In the genomic region with DNA sequence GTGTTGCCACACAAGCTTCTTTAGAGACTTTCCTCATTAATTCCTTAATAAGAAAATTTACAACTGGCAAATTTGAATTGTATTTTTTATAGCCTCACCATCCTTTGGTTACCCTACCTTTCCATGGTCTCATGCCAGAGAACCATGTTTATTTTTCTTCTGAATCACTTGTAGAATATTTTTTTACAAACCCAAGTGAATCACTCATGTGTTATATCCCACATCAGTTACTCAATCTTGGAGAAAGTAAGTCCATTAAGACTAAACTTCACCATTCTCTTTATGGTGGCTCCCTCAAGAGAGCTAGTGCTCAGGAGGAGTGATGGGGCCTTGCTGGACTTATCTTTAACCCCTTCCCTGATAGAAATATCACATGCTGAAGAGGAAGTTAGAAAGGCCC, we compare ENCODE assay signal across 16 cellular contexts.
DNase-seq lines count a peak whose midpoint lies in the region; ATAC-seq and TF ChIP-seq lines count a peak whose summit lies in the region.
"Had no signal": no experiment of that assay in that cellular context is flagged by ENCODE, and none has a peak within 500 bp of the region (broad histone marks: within the 10 kb centered on the region; RNA-seq: fewer than 3 reads in every experiment).

No MANE protein-coding gene starts in this region.

- DNase-seq in AG08395 (ENCODE audit: low spot score) (peak; percentile 41), NCI-H226 (peak; percentile 73), brain microvascular endothelial cell (no peak), iris pigment epithelial cell (ENCODE audit: low read depth) (peak; percentile 89), GDM1 (lab: John Stamatoyannopoulos, UW) (no peak)
- no peak for DNase-seq in activated CD4-positive, alpha-beta T cell treated with anti-CD3 and anti-CD28 coated beads for 4 hours
- DNase-seq: cortex of kidney, DMS 273 treated with DMSO at 0.1 percent for 48 hours, midbrain, NCI-H1105 treated with DMSO at 0.1 percent for 48 hours, NCI-H446 treated with DMSO at 0.1 percent for 48 hours, pancreas, T-helper 17 cell had no signal

- no peaks in the 10 kb centered on the region for H3K36me3 ChIP-seq in brain microvascular endothelial cell (replicated peaks)
- H3K36me3 ChIP-seq: pancreas, thoracic aorta had no signal

- ATAC-seq in HG03108 (IDR thresholded peaks at IDR 0.05; ENCODE audit: unreplicated experiment) (no peak), GM18517 (IDR thresholded peaks at IDR 0.05; ENCODE audit: unreplicated experiment) (no peak)
- ATAC-seq: pancreas, T-helper 17 cell had no signal

- in situ Hi-C loops in brain microvascular endothelial cell (cut with HindIII; ENCODE audit: low pct_ligation_motif_present, low sequenced_read_pairs) = no loop called here

- peak overlapping the region; percentile 88 for H3K27ac ChIP-seq in brain microvascular endothelial cell
- H3K27ac ChIP-seq: pancreas, thoracic aorta had no signal

- H3K27me3 ChIP-seq in brain microvascular endothelial cell (replicated peaks) = no peaks in the 10 kb centered on the region
- H3K27me3 ChIP-seq: pancreas had no signal

- no peak for TF ChIP-seq CTCF in brain microvascular endothelial cell (IDR thresholded peaks at IDR 0.05; ENCODE audit: low read depth, low read length, missing control alignments)

- no peak overlapping the region for H3K4me3 ChIP-seq in brain microvascular endothelial cell (ENCODE audit: low read depth, low read length)
- H3K4me3 ChIP-seq: pancreas, thoracic aorta had no signal

Comparison
In these comparisons a context has a peak if more than half of its experiments do, and no peak if none do; other contexts are left out.
1. DNase-seq: peak in AG08395 (single experiment), NCI-H226 (single experiment) and iris pigment epithelial cell (single experiment); none in brain microvascular endothelial cell (single experiment), activated CD4-positive, alpha-beta T cell treated with anti-CD3 and anti-CD28 coated beads for 4 hours (0 of 2) and GDM1 (single experiment).